In the genomic region with DNA sequence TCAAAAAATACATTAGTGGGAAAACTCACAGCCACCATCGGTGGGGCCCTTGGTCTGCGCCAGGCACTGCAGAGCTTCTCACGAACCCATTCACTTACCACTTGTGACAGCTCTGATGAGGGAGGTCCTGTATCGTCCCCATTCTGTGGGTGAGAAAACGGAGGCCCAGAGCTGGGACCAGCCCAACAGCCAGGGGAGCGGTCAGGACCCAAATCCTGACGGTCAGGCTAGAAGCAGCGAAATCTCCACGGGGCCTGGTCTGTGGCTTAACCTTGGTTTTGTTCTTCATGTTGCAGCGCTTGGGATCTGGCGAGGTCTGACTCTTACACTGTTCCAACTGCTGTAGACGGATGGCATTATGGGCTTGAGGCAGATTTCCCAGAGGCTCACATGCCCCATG, we compare ENCODE assay signal across 38 cellular contexts. TPM values are rescaled to one million over a fixed set of nuclear protein-coding genes. Genes with fewer than 3 reads are reported as not detected.
"Had no signal": no experiment of that assay in that cellular context is flagged by ENCODE, and none has a peak within 500 bp of the region (broad histone marks: within the 10 kb centered on the region; RNA-seq: fewer than 3 reads in every experiment).

No MANE protein-coding gene starts in this region.

- H3K27ac ChIP-seq: adrenal gland, body of pancreas, heart left ventricle, pancreas, prostate gland, thoracic aorta, upper lobe of left lung, vagina had no signal

- H3K36me3 ChIP-seq: adrenal gland, heart left ventricle, pancreas, prostate gland, thoracic aorta, upper lobe of left lung, vagina had no signal

- H3K4me3 ChIP-seq: adrenal gland, body of pancreas, heart left ventricle, pancreas, prostate gland, skin epidermis, thoracic aorta, upper lobe of left lung, vagina had no signal

- H3K9me3 ChIP-seq: adrenal gland, body of pancreas, heart left ventricle, pancreas, prostate gland, thoracic aorta, upper lobe of left lung, vagina had no signal

- H3K36me3 Mint-ChIP-seq: activated naive CD4-positive, alpha-beta T cell treated with anti-CD3 and anti-CD28 coated beads, Interleukin-2, amount 50 U/mL, for 72 hours; stimulated activated effector memory CD8-positive, alpha-beta T cell treated with anti-CD3 and anti-CD28 coated beads, Interleukin-12 subunit alpha, Interleukin-12 subunit beta, amount 100 ng/mL, for 72 hours; T-cell had no signal

- H3K9me3 Mint-ChIP-seq: activated naive CD4-positive, alpha-beta T cell treated with anti-CD3 and anti-CD28 coated beads, Interleukin-2, amount 50 U/mL, for 72 hours; activated T-cell treated with anti-CD3 and anti-CD28 coated beads, Interleukin-2, amount 50 U/mL, for 24 hours; effector memory CD8-positive, alpha-beta T cell; immature natural killer cell; stimulated activated effector memory CD8-positive, alpha-beta T cell treated with anti-CD3 and anti-CD28 coated beads, Interleukin-12 subunit alpha, Interleukin-12 subunit beta, amount 100 ng/mL, for 72 hours; stimulated activated naive CD8-positive, alpha-beta T cell treated with anti-CD3 and anti-CD28 coated beads, Interleukin-15, Interleukin-2, amounts not matched to agents 100 ng/mL and 50 ng/mL, for 24 hours; T-cell had no signal

- H3K4me1 ChIP-seq: adrenal gland, vagina had no signal

- DNase-seq: activated CD4-positive, alpha-beta T cell treated with anti-CD3 and anti-CD28 coated beads for 36 hours; activated CD4-positive, alpha-beta T cell treated with anti-CD3 and anti-CD28 coated beads, Interleukin-2, amount 50 U/mL, for 48 hours; activated CD4-positive, CD25-positive, alpha-beta regulatory T cell; activated CD8-positive, alpha-beta memory T cell treated with anti-CD3 and anti-CD28 coated beads, Interleukin-2, amount 50 U/mL, for 4 hours; activated gamma-delta T cell treated with Interleukin-2 at 50 U/mL for 16 hours; activated T-cell treated with anti-CD3 and anti-CD28 coated beads, Interleukin-2, amount 50 U/mL, for 24 hours; adrenal gland; aorta; body of pancreas; effector memory CD8-positive, alpha-beta T cell; erythroblast; heart left ventricle; hypothalamus; immature natural killer cell; kidney; left colon; mammary epithelial cell; nucleus accumbens; pancreas; retina; stimulated activated CD4-positive, alpha-beta T cell treated with anti-CD3 and anti-CD28 coated beads, Interleukin-4, amount 100 ng/mL, for 24 hours; T-cell; upper lobe of left lung had no signal

- ATAC-seq: body of pancreas; heart left ventricle; left colon; pancreas; sciatic nerve; stimulated activated effector memory CD8-positive, alpha-beta T cell treated with anti-CD3 and anti-CD28 coated beads, Interleukin-12 subunit alpha, Interleukin-12 subunit beta, amount 100 ng/mL, for 72 hours had no signal

- H3K4me3 Mint-ChIP-seq: activated CD4-positive, alpha-beta T cell treated with anti-CD3 and anti-CD28 coated beads for 36 hours; activated T-cell treated with anti-CD3 and anti-CD28 coated beads, Interleukin-2, amount 50 U/mL, for 24 hours; stimulated activated naive CD8-positive, alpha-beta T cell treated with anti-CD3 and anti-CD28 coated beads, Interleukin-15, Interleukin-2, amounts not matched to agents 100 ng/mL and 50 ng/mL, for 24 hours had no signal

- H3K27ac Mint-ChIP-seq: activated CD4-positive, alpha-beta T cell treated with anti-CD3 and anti-CD28 coated beads for 36 hours; activated naive CD4-positive, alpha-beta T cell treated with anti-CD3 and anti-CD28 coated beads, Interleukin-2, amount 50 U/mL, for 72 hours; activated T-cell treated with anti-CD3 and anti-CD28 coated beads, Interleukin-2, amount 50 U/mL, for 24 hours; stimulated activated naive CD8-positive, alpha-beta T cell treated with anti-CD3 and anti-CD28 coated beads, Interleukin-15, Interleukin-2, amounts not matched to agents 100 ng/mL and 50 ng/mL, for 24 hours had no signal

RNA-seq across cellular contexts. Expression of gene VSX1, which starts 7.7 kb away (rescaled TPM):
- total RNA-seq: activated CD4-positive, alpha-beta T cell treated with anti-CD3 and anti-CD28 coated beads for 36 hours; activated CD8-positive, alpha-beta memory T cell treated with anti-CD3 and anti-CD28 coated beads for 36 hours; activated naive CD4-positive, alpha-beta T cell treated with anti-CD3 and anti-CD28 coated beads, Interleukin-2, amount 50 U/mL, for 72 hours; aorta; dermis microvascular lymphatic vessel endothelial cell; fibroblast of lung; fibroblast of villous mesenchyme; left colon; mammary epithelial cell; mucosa of gallbladder; prostate gland; sciatic nerve; subcutaneous adipose tissue; T-cell; thoracic aorta; upper lobe of left lung; vagina had no signal
- polyA plus RNA-seq: aorta, fibroblast of lung, immature natural killer cell, mammary epithelial cell, neural cell had no signal

RNA-seq across cellular contexts. Expression of gene ACSS1, which starts 31.7 kb away (rescaled TPM):
- polyA plus RNA-seq: neural cell had no signal
